Comparison of ENCODE assay signal across 16 cellular contexts in genomic region chr13:33550885-33551284, GRCh38.
A peak's percentile ranks its signal among the peaks of the same experiment; 100 is the strongest.
DNase-seq lines count a peak whose midpoint lies in the region; ATAC-seq and TF ChIP-seq lines count a peak whose summit lies in the region.
"Had no signal": no experiment of that assay in that cellular context is flagged by ENCODE, and none has a peak within 500 bp of the region (broad histone marks: within the 10 kb centered on the region; RNA-seq: fewer than 3 reads in every experiment).

No MANE protein-coding gene starts in this region.

- intact Hi-C loops in activated naive CD4-positive, alpha-beta T cell treated with anti-CD3 and anti-CD28 coated beads for 36 hours (cut with micrococcal nuclease): no loop called here

- H3K9me3 Mint-ChIP-seq in activated naive CD4-positive, alpha-beta T cell treated with anti-CD3 and anti-CD28 coated beads for 36 hours: no peaks in the 10 kb centered on the region
- H3K9me3 Mint-ChIP-seq in osteocyte (ENCODE audit: unreplicated experiment): no peaks in the 10 kb centered on the region

- H3K4me1 ChIP-seq in OCI-LY3 (ENCODE audit: low read length): peaks cover 56% of the 10 kb centered on the region

- H3K4me3 ChIP-seq in OCI-LY3 (ENCODE audit: low read length): peak overlapping the region; percentile 8; the same call in 1 of the 2 replicates
- H3K4me3 ChIP-seq: left ventricle myocardium inferior, Peyer's patch, right lobe of liver had no signal

- H3K27me3 ChIP-seq in OCI-LY3 (ENCODE audit: low read depth, low read length): no peaks in the 10 kb centered on the region
- H3K27me3 ChIP-seq: Peyer's patch, right lobe of liver had no signal

- H3K27me3 Mint-ChIP-seq in activated naive CD4-positive, alpha-beta T cell treated with anti-CD3 and anti-CD28 coated beads for 36 hours (ENCODE audit: low read depth): no peaks in the 10 kb centered on the region
- H3K27me3 Mint-ChIP-seq in osteocyte (ENCODE audit: unreplicated experiment): no peaks in the 10 kb centered on the region

- H3K36me3 ChIP-seq in OCI-LY3 (replicated peaks; ENCODE audit: low read depth, low read length): no peaks in the 10 kb centered on the region
- H3K36me3 ChIP-seq: left ventricle myocardium inferior, Peyer's patch, right lobe of liver had no signal

- H3K4me1 Mint-ChIP-seq in activated naive CD4-positive, alpha-beta T cell treated with anti-CD3 and anti-CD28 coated beads for 36 hours (ENCODE audit: low read depth): peaks cover 18% of the 10 kb centered on the region
- H3K4me1 Mint-ChIP-seq in osteocyte (ENCODE audit: unreplicated experiment): peaks cover 18% of the 10 kb centered on the region

- H4K20me1 ChIP-seq in OCI-LY3 (ENCODE audit: insufficient read depth, low read length): no peaks in the 10 kb centered on the region

- no peaks in the 10 kb centered on the region for H3K79me2 ChIP-seq in OCI-LY3 (ENCODE audit: low read length)

- CTCF ChIA-PET in activated naive CD4-positive, alpha-beta T cell treated with anti-CD3 and anti-CD28 coated beads for 36 hours (lab: Charles Lee): no interaction called here

- TF ChIP-seq CTCF in OCI-LY3 (IDR thresholded peaks at IDR 0.05; ENCODE audit: low read depth, low read length) (no peak), osteocyte (IDR thresholded peaks at IDR 0.05) (no peak)

- H3K27ac ChIP-seq in OCI-LY3 (ENCODE audit: low read length): peak overlapping the region; percentile 55
- H3K27ac ChIP-seq: left ventricle myocardium inferior, Peyer's patch, right lobe of liver had no signal

- H3K4me2 ChIP-seq in OCI-LY3 (ENCODE audit: low read length): peak overlapping the region; percentile 44

- no peak overlapping the region for H3K4me3 Mint-ChIP-seq in activated naive CD4-positive, alpha-beta T cell treated with anti-CD3 and anti-CD28 coated beads for 36 hours
- H3K4me3 Mint-ChIP-seq in osteocyte (ENCODE audit: unreplicated experiment): no peak overlapping the region

- DNase-seq in activated naive CD4-positive, alpha-beta T cell treated with anti-CD3 and anti-CD28 coated beads for 36 hours: no peak
- DNase-seq in activated naive CD4-positive, alpha-beta T cell (lab: John Stamatoyannopoulos, UW): no peak
- DNase-seq in putamen (ENCODE audit: low spot score) (no peak), osteocyte (ENCODE audit: extremely low spot score, unreplicated experiment) (no peak)
- DNase-seq: ACHN; activated CD8-positive, alpha-beta memory T cell treated with anti-CD3 and anti-CD28 coated beads for 24 hours; left ventricle myocardium inferior; NCI-H1092; NCI-H748 treated with DMSO at 0.1 percent for 48 hours; Peyer's patch; right lobe of liver had no signal

- H3K9me3 ChIP-seq in OCI-LY3 (ENCODE audit: insufficient read depth, low read length): no peaks in the 10 kb centered on the region
- H3K9me3 ChIP-seq: left ventricle myocardium inferior, Peyer's patch, right lobe of liver had no signal

- no peak overlapping the region for H3K9ac ChIP-seq in OCI-LY3 (ENCODE audit: low read length)

- ATAC-seq in HG03039 (IDR thresholded peaks at IDR 0.05; ENCODE audit: unreplicated experiment) (peak; percentile 64), GM18909 (IDR thresholded peaks at IDR 0.05; ENCODE audit: poor library complexity, unreplicated experiment) (no peak), HG03354 (IDR thresholded peaks at IDR 0.05; ENCODE audit: poor library complexity, severe bottlenecking, unreplicated experiment) (no peak)
- ATAC-seq: esophagus mucosa, right lobe of liver had no signal

- H3K36me3 Mint-ChIP-seq in activated naive CD4-positive, alpha-beta T cell treated with anti-CD3 and anti-CD28 coated beads for 36 hours (ENCODE audit: low read depth): no peaks in the 10 kb centered on the region
- H3K36me3 Mint-ChIP-seq in osteocyte (ENCODE audit: unreplicated experiment): no peaks in the 10 kb centered on the region

- no peak overlapping the region for H2AFZ ChIP-seq in OCI-LY3 (ENCODE audit: low read depth, low read length)

- H3K27ac Mint-ChIP-seq in activated naive CD4-positive, alpha-beta T cell treated with anti-CD3 and anti-CD28 coated beads for 36 hours: peak overlapping the region; percentile 37
- H3K27ac Mint-ChIP-seq in osteocyte (ENCODE audit: unreplicated experiment): no peak overlapping the region
